ENCODE assay signal across 8 cellular contexts in the genomic region with DNA sequence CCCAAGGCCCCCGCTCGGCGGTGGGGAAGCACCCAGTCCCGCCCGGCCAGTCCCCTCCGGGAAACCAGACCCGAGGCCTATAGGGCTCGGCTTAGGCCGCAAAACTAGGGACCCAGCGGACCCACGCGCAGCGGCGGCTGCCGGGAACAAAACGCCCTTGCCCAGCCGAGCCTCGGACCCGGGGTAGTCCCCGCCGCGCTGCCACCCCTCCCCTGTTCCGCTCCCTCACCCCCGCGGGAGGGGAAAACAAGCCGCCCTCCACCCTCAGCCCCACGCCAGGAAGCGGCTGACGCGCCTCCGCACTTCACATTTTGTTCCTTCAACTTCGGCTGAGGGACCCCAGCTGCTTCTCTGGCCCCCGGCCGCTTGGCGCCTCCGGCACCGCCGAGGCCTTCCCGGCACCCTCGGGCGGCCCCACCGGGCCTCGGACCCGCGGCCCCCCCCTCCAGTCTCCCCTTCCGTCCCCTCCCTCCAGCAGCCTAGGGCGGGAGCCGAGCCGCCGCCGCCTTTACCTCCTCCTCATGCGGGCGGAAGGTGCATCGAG. TPM values are rescaled to one million over a fixed set of nuclear protein-coding genes. Genes with fewer than 3 reads are reported as not detected.
DNase-seq lines count a peak whose midpoint lies in the region; ATAC-seq and TF ChIP-seq lines count a peak whose summit lies in the region.

No MANE protein-coding gene starts in this region.

- intact Hi-C loops in left cardiac atrium (cut with DNase I) (loop anchor here (2.0 to 10.0 kb wide), 7 partner anchors 72 to 522 kb away; partner anchors contain the start of genes LIAS (in 1 of the 2), N4BP2 (in 1 of the 2), RPL9 (in 1 of the 2) and SMIM14 (in 1 of the 2)), vagina (cut with DNase I) (loop anchor here (5.0 kb wide), 2 partner anchors 280 to 450 kb away; partner anchors contain the start of genes UBE2K and UGDH)

- peaks cover 28% of the 10 kb centered on the region for H3K36me3 Mint-ChIP-seq in activated naive CD8-positive, alpha-beta T cell treated with anti-CD3 and anti-CD28 coated beads for 36 hours
- peaks cover 21% of the 10 kb centered on the region for H3K36me3 Mint-ChIP-seq in progenitor cell of endocrine pancreas (ENCODE audit: insufficient read depth)

- TF ChIP-seq POLR2A in vagina (IDR thresholded peaks at IDR 0.05) = no peak

- H3K36me3 ChIP-seq in SJCRH30 = peaks cover 27% of the 10 kb centered on the region
- H3K36me3 ChIP-seq in vagina = peaks cover 0 to 14% of the 10 kb centered on the region in 2 donors

- peak overlapping the region; percentile 88 for H3K4me3 Mint-ChIP-seq in activated naive CD8-positive, alpha-beta T cell treated with anti-CD3 and anti-CD28 coated beads for 36 hours
- H3K4me3 Mint-ChIP-seq in progenitor cell of endocrine pancreas (ENCODE audit: low read depth) = peak overlapping the region; percentile 87

- H3K9me3 Mint-ChIP-seq in activated naive CD8-positive, alpha-beta T cell treated with anti-CD3 and anti-CD28 coated beads for 36 hours = no peaks in the 10 kb centered on the region
- no peaks in the 10 kb centered on the region for H3K9me3 Mint-ChIP-seq in progenitor cell of endocrine pancreas (ENCODE audit: low read depth)

- H3K4me3 ChIP-seq in SJCRH30 (peak overlapping the region; percentile 91), vagina (peak overlapping the region; percentile 80 to 98)

- TF ChIP-seq CTCF in progenitor cell of endocrine pancreas (IDR thresholded peaks at IDR 0.05; ENCODE audit: unreplicated experiment) (no peak), vagina (IDR thresholded peaks at IDR 0.05) (no peak)

- H3K27ac ChIP-seq in SJCRH30 (peak overlapping the region; percentile 81), vagina (peak overlapping the region; percentile 98)

- peaks cover 39% of the 10 kb centered on the region for H3K4me1 Mint-ChIP-seq in activated naive CD8-positive, alpha-beta T cell treated with anti-CD3 and anti-CD28 coated beads for 36 hours
- H3K4me1 Mint-ChIP-seq in progenitor cell of endocrine pancreas (ENCODE audit: low read depth) = peaks cover 24% of the 10 kb centered on the region

- peak; percentile 20 for DNase-seq in 8988T
- DNase-seq in SJCRH30 = peak in 1 of 2 experiments; percentile 36
- peak; percentile 57 for DNase-seq in activated naive CD8-positive, alpha-beta T cell treated with anti-CD3 and anti-CD28 coated beads for 36 hours
- peak; percentile 64 for DNase-seq in left cardiac atrium
- peak; percentile 34 for DNase-seq in progenitor cell of endocrine pancreas (ENCODE audit: low spot score, unreplicated experiment)
- DNase-seq in vagina (ENCODE audit: extremely low spot score in 2 of 2) = no peak

- H3K27ac Mint-ChIP-seq in activated naive CD8-positive, alpha-beta T cell treated with anti-CD3 and anti-CD28 coated beads for 36 hours = peak overlapping the region; percentile 85
- peak overlapping the region; percentile 97 for H3K27ac Mint-ChIP-seq in progenitor cell of endocrine pancreas

- H3K4me1 ChIP-seq in SJCRH30 = peaks cover 8% of the 10 kb centered on the region; the same call in 1 of the 2 replicates
- H3K4me1 ChIP-seq in vagina = peaks cover 41% of the 10 kb centered on the region

- H3K27me3 Mint-ChIP-seq in activated naive CD8-positive, alpha-beta T cell treated with anti-CD3 and anti-CD28 coated beads for 36 hours = no peaks in the 10 kb centered on the region
- no peaks in the 10 kb centered on the region for H3K27me3 Mint-ChIP-seq in progenitor cell of endocrine pancreas

- peak; percentile 14 for ATAC-seq in GM18870 (IDR thresholded peaks at IDR 0.05; ENCODE audit: unreplicated experiment)
- ATAC-seq in HG03108 (IDR thresholded peaks at IDR 0.05; ENCODE audit: unreplicated experiment) = peak; percentile 15
- peak; percentile 31 to 55 for ATAC-seq in left cardiac atrium

- H3K9me3 ChIP-seq in SJCRH30 (replicated peaks) = no peaks in the 10 kb centered on the region
- H3K9me3 ChIP-seq in vagina = no peaks in the 10 kb centered on the region

- no peaks in the 10 kb centered on the region for H3K27me3 ChIP-seq in SJCRH30
- no peaks in the 10 kb centered on the region for H3K27me3 ChIP-seq in vagina

RNA-seq across cellular contexts. Expression of gene PDS5A, which starts 0.7 kb away (rescaled TPM):
- total RNA-seq in SJCRH30 (2014; rRNA removed; shearing (Covaris generic)) = 80.7 and 89.8 TPM in 2 replicates
- 100 to 1,000 TPM; 104 to 107 TPM for total RNA-seq in activated naive CD8-positive, alpha-beta T cell treated with anti-CD3 and anti-CD28 coated beads for 36 hours
- total RNA-seq in left cardiac atrium (10 to 100 TPM; 35.3 to 40.3 TPM), progenitor cell of endocrine pancreas (87.5 and 91.1 TPM in 2 replicates), vagina (64.6 TPM)

Comparison
In these comparisons a context has a peak if more than half of its experiments do, and no peak if none do; other contexts are left out.
1. DNase-seq: peak in 8988T (single experiment), activated naive CD8-positive, alpha-beta T cell treated with anti-CD3 and anti-CD28 coated beads for 36 hours (single experiment), left cardiac atrium (single experiment) and progenitor cell of endocrine pancreas (single experiment); none in vagina (0 of 2).
2. Peak in every context shown above with its lines, with median percentiles within 50 percentile points of each other: ATAC-seq.